Comparison of ENCODE assay signal across 9 cellular contexts in the genomic region with DNA sequence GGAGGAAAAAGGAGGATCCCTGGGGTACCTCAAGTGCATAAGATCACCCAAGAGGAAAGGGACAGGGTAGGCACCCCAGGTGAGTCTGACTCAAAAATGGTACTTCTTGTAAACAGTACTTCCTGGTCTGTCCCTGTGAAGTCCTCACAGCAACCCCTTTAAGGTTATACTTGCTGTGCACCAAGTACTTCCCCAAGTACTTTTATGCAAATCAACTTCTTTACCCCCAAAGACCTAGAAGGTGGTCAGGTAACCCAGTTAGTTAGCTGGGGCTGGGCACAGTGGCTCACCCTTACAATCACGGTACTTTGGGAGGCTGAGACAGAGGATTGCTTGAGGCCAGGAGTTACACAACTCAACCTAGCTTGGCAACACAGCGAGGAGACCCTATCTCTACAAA. TPM values are rescaled to one million over a fixed set of nuclear protein-coding genes. Genes with fewer than 3 reads are reported as not detected.
DNase-seq lines count a peak whose midpoint lies in the region; FAIRE-seq and TF ChIP-seq lines count a peak whose summit lies in the region.
"Had no signal": no experiment of that assay in that cellular context is flagged by ENCODE, and none has a peak within 500 bp of the region (broad histone marks: within the 10 kb centered on the region; RNA-seq: fewer than 3 reads in every experiment).

No MANE protein-coding gene starts in this region.

- H3K9me2 ChIP-seq in PC-9 (ENCODE audit: insufficient read depth): no peaks in the 10 kb centered on the region

- peaks cover 38% of the 10 kb centered on the region for H3K4me1 Mint-ChIP-seq in endothelial cell (ENCODE audit: unreplicated experiment)

- H3K4me1 ChIP-seq in PC-9 (replicated peaks; ENCODE audit: insufficient read depth) (peaks cover 28% of the 10 kb centered on the region), sigmoid colon (peaks cover 0 to 61% (median 34%) of the 10 kb centered on the region in 4 donors)

- H3K27ac Mint-ChIP-seq in endothelial cell (ENCODE audit: unreplicated experiment): no peak overlapping the region

- H3K4me3 ChIP-seq in PC-9 (no peak overlapping the region), sigmoid colon (no peak overlapping the region)

- no peak for FAIRE-seq in GM12891 (lab: Jason Lieb, UNC)

- H3K27ac ChIP-seq in PC-9 (no peak overlapping the region), sigmoid colon (peak overlapping the region in 3 of 4 donors; percentile 40 to 98 (median 96))

- peaks cover 41% of the 10 kb centered on the region for H3K36me3 Mint-ChIP-seq in endothelial cell (ENCODE audit: low read depth, unreplicated experiment)

- TF ChIP-seq POLR2A in GM12891 (IDR thresholded peaks at IDR 0.05; ENCODE audit: low read depth, low read length) (no peak), sigmoid colon (IDR thresholded peaks at IDR 0.05) (no peak)

- 85 to 89% methylated on average over 2 of the region's 2 CpGs for WGBS in sigmoid colon, 2 donors

- H3K27me3 Mint-ChIP-seq in endothelial cell (ENCODE audit: unreplicated experiment): peaks cover 14% of the 10 kb centered on the region

- H3K4me3 Mint-ChIP-seq in endothelial cell (ENCODE audit: unreplicated experiment): peak overlapping the region; percentile 100

- CTCF ChIA-PET in PC-9 (lab: Charles Lee): interaction anchor here (0.6 to 0.7 kb wide), 2 partner anchors 70 to 146 kb away, joined by 5 to 6 read pairs; no protein-coding TSS in a partner anchor

- POLR2A ChIA-PET in PC-9 (lab: Charles Lee; ENCODE audit: unreplicated experiment): no interaction called here

- H3K36me3 ChIP-seq in PC-9 (ENCODE audit: low read depth) (peaks cover 36% of the 10 kb centered on the region), sigmoid colon (peaks cover 31 to 54% (median 39%) of the 10 kb centered on the region in 4 donors)

- no peak for TF ChIP-seq EP300 in sigmoid colon (IDR thresholded peaks at IDR 0.05)

- H4K20me1 ChIP-seq in PC-9 (ENCODE audit: insufficient read depth): peaks cover 19% of the 10 kb centered on the region

- peak overlapping the region; percentile 92 for H3K4me2 ChIP-seq in PC-9

- no peak overlapping the region for H2AFZ ChIP-seq in PC-9

- intact Hi-C loops in PC-9 (cut with micrococcal nuclease; ENCODE audit: unreplicated experiment): no loop called here
- intact Hi-C loops in sigmoid colon (cut with DNase I): no loop called here

- peaks cover 35% of the 10 kb centered on the region for H3K79me2 ChIP-seq in PC-9 (ENCODE audit: low read depth)

- TF ChIP-seq CTCF in PC-9 (conservative IDR thresholded peaks at IDR 0.05) (no peak), endothelial cell (IDR thresholded peaks at IDR 0.05; ENCODE audit: unreplicated experiment) (no peak), sigmoid colon (IDR thresholded peaks at IDR 0.05) (no peak)

- no TSS peak for BruUV-seq in PC-9 (replicated peaks; lab: Mats Ljungman, UMichigan)

- H3K9me3 Mint-ChIP-seq in endothelial cell (ENCODE audit: unreplicated experiment): no peaks in the 10 kb centered on the region

- DNase-seq in GM12891 (ENCODE audit: insufficient read length, low spot score): no peak
- no peak for DNase-seq in PC-9
- DNase-seq in endothelial cell (ENCODE audit: low spot score): no peak
- DNase-seq in sigmoid colon: no peak
- no peak for DNase-seq in MV-4-11 (lab: John Stamatoyannopoulos, UW)
- DNase-seq in NCI-H2171 treated with DMSO at 0.1 percent for 48 hours (lab: John Stamatoyannopoulos, UW): no peak
- DNase-seq in hypothalamus (lab: John Stamatoyannopoulos, UW): no peak
- DNase-seq: NCI-H446 treated with DMSO at 0.1 percent for 48 hours had no signal

- peaks cover 61% of the 10 kb centered on the region for H3F3A ChIP-seq in PC-9 (ENCODE audit: insufficient read depth, low read depth)

- no peaks in the 10 kb centered on the region for H3K27me3 ChIP-seq in PC-9 (ENCODE audit: insufficient read depth, low read depth)
- H3K27me3 ChIP-seq in sigmoid colon: no peaks in the 10 kb centered on the region

- H3K9me3 ChIP-seq in PC-9 (ENCODE audit: insufficient read depth, low read depth) (no peaks in the 10 kb centered on the region), sigmoid colon (no peaks in the 10 kb centered on the region)

TF ChIP-seq in GM12891, 5 proteins besides CTCF, POLR2A, EP300 and RAD21:
- no peak for TF ChIP-seq TAF1 (IDR thresholded peaks at IDR 0.05; ENCODE audit: low read depth, low read length)
- TF ChIP-seq PAX5 (IDR thresholded peaks at IDR 0.05; ENCODE audit: insufficient read depth, low read length, severe bottlenecking): no peak
- no peak for TF ChIP-seq SPI1 (IDR thresholded peaks at IDR 0.05; ENCODE audit: low read depth, low read length)
- TF ChIP-seq POU2F2 (IDR thresholded peaks at IDR 0.05; ENCODE audit: low read depth, low read length): 0 out of 2 replicates have a peak, but pooled peaks have one; percentile 30
- TF ChIP-seq POLR2AphosphoS5 (IDR thresholded peaks at IDR 0.05; ENCODE audit: low read depth, low read length): peak; percentile 16; the same call in 1 of the 2 replicates

RNA-seq across cellular contexts. Expression of a gene that starts 2.5 kb away (rescaled TPM):
- 578 TPM for polyA plus RNA-seq in GM12891 (2012; ENCODE audit: low read depth, missing spikeins)
- 606 and 727 TPM in 2 replicates for total RNA-seq in PC-9 (2021)
- total RNA-seq in endothelial cell (ENCODE audit: unreplicated experiment): 963 TPM
- 100 to 1,000 TPM; 147 to 260 (median 208) TPM for total RNA-seq in sigmoid colon
- 100 to 1,000 TPM in 2 of 3 donors, 10 to 100 TPM in 1; 70.3 to 717 (median 168) TPM for polyA plus RNA-seq in sigmoid colon

RNA-seq across cellular contexts. Expression of a gene that starts 4.8 kb away (rescaled TPM):
- 108 TPM for polyA plus RNA-seq in GM12891 (2012; ENCODE audit: low read depth, missing spikeins)
- total RNA-seq in PC-9 (2021): 186 and 187 TPM in 2 replicates
- total RNA-seq in endothelial cell (ENCODE audit: unreplicated experiment): 44.7 TPM
- 100 to 1,000 TPM in 3 of 4 donors, 10 to 100 TPM in 1; 98.8 to 133 (median 117) TPM for total RNA-seq in sigmoid colon
- 10 to 100 TPM; 58.7 to 99.3 (median 70.9) TPM for polyA plus RNA-seq in sigmoid colon

RNA-seq across cellular contexts. Expression of a gene that starts 7.4 kb away (rescaled TPM):
- polyA plus RNA-seq in GM12891 (2012; ENCODE audit: low read depth, missing spikeins): 73.3 TPM
- 53.7 and 76.5 TPM in 2 replicates for total RNA-seq in PC-9 (2021)
- total RNA-seq in endothelial cell (ENCODE audit: unreplicated experiment): 45.8 TPM
- 10 to 100 TPM; 21.4 to 33.3 (median 31.7) TPM for total RNA-seq in sigmoid colon
- polyA plus RNA-seq in sigmoid colon: 10 to 100 TPM; 27.0 to 86.8 (median 29.1) TPM

RNA-seq across cellular contexts. Expression of a gene that starts 16.1 kb away (rescaled TPM):
- 38.0 TPM for polyA plus RNA-seq in GM12891 (2012; ENCODE audit: low read depth, missing spikeins)
- total RNA-seq in PC-9 (2021) (29.1 and 32.5 TPM in 2 replicates), endothelial cell (ENCODE audit: unreplicated experiment) (20.8 TPM), sigmoid colon (10 to 100 TPM; 36.0 to 65.8 (median 53.5) TPM)
- polyA plus RNA-seq in sigmoid colon: 10 to 100 TPM; 23.6 to 32.1 (median 28.2) TPM

RNA-seq across cellular contexts. Expression of a gene that starts 21.8 kb away (rescaled TPM):
- 2.5 TPM for polyA plus RNA-seq in GM12891 (2012; ENCODE audit: low read depth, missing spikeins)
- total RNA-seq in PC-9 (2021) (2.1 and 2.6 TPM in 2 replicates), endothelial cell (ENCODE audit: unreplicated experiment) (not detected), sigmoid colon (not detected)
- polyA plus RNA-seq in sigmoid colon: under 1 TPM in 1 of 3 donors, not detected in 2; 0.17 TPM
- total RNA-seq: posterior vena cava had no signal
